Comparison of ENCODE assay signal across 7 cellular contexts in the genomic region with DNA sequence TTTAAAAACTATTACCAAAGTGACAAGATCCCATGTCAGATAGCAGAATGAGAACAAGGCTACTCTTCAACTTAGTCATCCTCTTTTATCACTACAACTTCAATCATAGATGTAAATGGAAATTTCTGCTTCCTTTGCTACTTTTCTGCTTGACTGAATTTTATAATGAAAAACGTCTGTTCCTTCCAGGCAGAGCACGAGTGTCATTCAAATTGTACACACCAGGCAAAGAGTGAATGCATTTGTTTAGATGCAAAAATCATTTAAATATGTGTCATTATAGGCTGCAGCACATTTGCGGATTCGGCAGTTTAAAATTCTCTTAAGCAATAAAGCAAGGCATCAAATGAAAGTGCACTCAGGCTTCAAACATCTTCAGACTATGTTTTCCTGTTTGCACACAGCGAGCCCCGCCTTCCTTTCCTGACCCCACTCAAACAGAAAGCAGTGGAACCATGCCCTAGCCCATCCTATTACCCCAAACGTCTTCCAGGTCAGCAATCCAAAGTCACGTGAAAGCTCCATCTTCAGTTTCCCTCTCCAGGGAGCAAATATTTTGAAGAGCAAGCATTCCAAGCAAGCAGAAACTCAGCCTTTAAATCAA.
DNase-seq lines count a peak whose midpoint lies in the region; ATAC-seq and TF ChIP-seq lines count a peak whose summit lies in the region.

No MANE protein-coding gene starts in this region.

- intact Hi-C loops in activated T-helper 1 cell treated with anti-CD3 and anti-CD28 coated beads, Interleukin-12 subunit alpha, Interleukin-12 subunit beta, Interleukin-2, Interleukin-4 antibody, amounts not matched to agents 30 ng/mL and 10 ng/mL and 1 ng/mL, durations not matched to agents 14 hours and 24 hours and 36 hours (cut with micrococcal nuclease), result loop anchor here (2.0 kb wide), 1 partner anchor 100 kb away; the partner anchor contains the start of gene APP

- H3K27me3 Mint-ChIP-seq in activated T-helper 1 cell treated with anti-CD3 and anti-CD28 coated beads, Interleukin-12 subunit alpha, Interleukin-12 subunit beta, Interleukin-2, Interleukin-4 antibody, amounts not matched to agents 30 ng/mL and 10 ng/mL and 1 ng/mL, durations not matched to agents 14 hours and 24 hours and 36 hours (ENCODE audit: insufficient read depth), result no peaks in the 10 kb centered on the region

- no peak for TF ChIP-seq CTCF in suprapubic skin (IDR thresholded peaks at IDR 0.05)

- H3K4me1 Mint-ChIP-seq in activated T-helper 1 cell treated with anti-CD3 and anti-CD28 coated beads, Interleukin-12 subunit alpha, Interleukin-12 subunit beta, Interleukin-2, Interleukin-4 antibody, amounts not matched to agents 30 ng/mL and 10 ng/mL and 1 ng/mL, durations not matched to agents 14 hours and 24 hours and 36 hours (ENCODE audit: low read depth), result peaks cover 44% of the 10 kb centered on the region

- peaks cover 56% of the 10 kb centered on the region for H3K4me1 ChIP-seq in iPS-18a (ENCODE audit: control insufficient read depth, low read depth, low read length)
- peaks cover 35% of the 10 kb centered on the region for H3K4me1 ChIP-seq in suprapubic skin

- H3K4me3 ChIP-seq in iPS-18a (ENCODE audit: low read length), result no peak overlapping the region
- H3K4me3 ChIP-seq in suprapubic skin, result peak overlapping the region; percentile 18

- H3K27ac ChIP-seq in iPS-18a (ENCODE audit: low read length) (peak overlapping the region; percentile 24), suprapubic skin (no peak overlapping the region)

- H3K27me3 ChIP-seq in iPS-18a (ENCODE audit: control insufficient read depth, insufficient read depth, low read length) (no peaks in the 10 kb centered on the region), suprapubic skin (no peaks in the 10 kb centered on the region)

- peak overlapping the region; percentile 58 for H3K27ac Mint-ChIP-seq in activated T-helper 1 cell treated with anti-CD3 and anti-CD28 coated beads, Interleukin-12 subunit alpha, Interleukin-12 subunit beta, Interleukin-2, Interleukin-4 antibody, amounts not matched to agents 30 ng/mL and 10 ng/mL and 1 ng/mL, durations not matched to agents 14 hours and 24 hours and 36 hours

- H3K4me3 Mint-ChIP-seq in activated T-helper 1 cell treated with anti-CD3 and anti-CD28 coated beads, Interleukin-12 subunit alpha, Interleukin-12 subunit beta, Interleukin-2, Interleukin-4 antibody, amounts not matched to agents 30 ng/mL and 10 ng/mL and 1 ng/mL, durations not matched to agents 14 hours and 24 hours and 36 hours, result peak overlapping the region; percentile 65

- 19% methylated on average over 8 of the region's 8 CpGs for WGBS in suprapubic skin

- H3K9me3 Mint-ChIP-seq in activated T-helper 1 cell treated with anti-CD3 and anti-CD28 coated beads, Interleukin-12 subunit alpha, Interleukin-12 subunit beta, Interleukin-2, Interleukin-4 antibody, amounts not matched to agents 30 ng/mL and 10 ng/mL and 1 ng/mL, durations not matched to agents 14 hours and 24 hours and 36 hours, result no peaks in the 10 kb centered on the region

- no peak for TF ChIP-seq EP300 in suprapubic skin (IDR thresholded peaks at IDR 0.05)

- no peaks in the 10 kb centered on the region for H3K36me3 Mint-ChIP-seq in activated T-helper 1 cell treated with anti-CD3 and anti-CD28 coated beads, Interleukin-12 subunit alpha, Interleukin-12 subunit beta, Interleukin-2, Interleukin-4 antibody, amounts not matched to agents 30 ng/mL and 10 ng/mL and 1 ng/mL, durations not matched to agents 14 hours and 24 hours and 36 hours (ENCODE audit: low read depth)

- H3K36me3 ChIP-seq in iPS-18a (ENCODE audit: control insufficient read depth, low read depth, low read length), result no peaks in the 10 kb centered on the region
- no peaks in the 10 kb centered on the region for H3K36me3 ChIP-seq in suprapubic skin

- ATAC-seq in GM18502 (IDR thresholded peaks at IDR 0.05; ENCODE audit: poor library complexity, unreplicated experiment), result peak; percentile 79
- no peak for ATAC-seq in HG02852 (IDR thresholded peaks at IDR 0.05; ENCODE audit: unreplicated experiment)

- DNase-seq in HS-5 (ENCODE audit: low read depth) (peak; percentile 82), suprapubic skin (ENCODE audit: low spot score in 2 of 2) (peak in 1 of 2 donors; percentile 73), HT-29 (ENCODE audit: low spot score) (no peak)
- DNase-seq in activated T-helper 1 cell treated with anti-CD3 and anti-CD28 coated beads, Interleukin-12 subunit alpha, Interleukin-12 subunit beta, Interleukin-2, Interleukin-4 antibody, amounts not matched to agents 30 ng/mL and 10 ng/mL and 1 ng/mL, durations not matched to agents 14 hours and 24 hours and 36 hours (ENCODE audit: low spot score), result peak; percentile 40

- H3K9me3 ChIP-seq in iPS-18a (ENCODE audit: control insufficient read depth, low read depth, low read length) (no peaks in the 10 kb centered on the region), suprapubic skin (no peaks in the 10 kb centered on the region)

- TF ChIP-seq POLR2A in suprapubic skin (IDR thresholded peaks at IDR 0.05), result no peak

- no peak overlapping the region for H3K9ac ChIP-seq in iPS-18a (ENCODE audit: low read length)
